ENCODE assay signal across 1 cellular context in the genomic region with DNA sequence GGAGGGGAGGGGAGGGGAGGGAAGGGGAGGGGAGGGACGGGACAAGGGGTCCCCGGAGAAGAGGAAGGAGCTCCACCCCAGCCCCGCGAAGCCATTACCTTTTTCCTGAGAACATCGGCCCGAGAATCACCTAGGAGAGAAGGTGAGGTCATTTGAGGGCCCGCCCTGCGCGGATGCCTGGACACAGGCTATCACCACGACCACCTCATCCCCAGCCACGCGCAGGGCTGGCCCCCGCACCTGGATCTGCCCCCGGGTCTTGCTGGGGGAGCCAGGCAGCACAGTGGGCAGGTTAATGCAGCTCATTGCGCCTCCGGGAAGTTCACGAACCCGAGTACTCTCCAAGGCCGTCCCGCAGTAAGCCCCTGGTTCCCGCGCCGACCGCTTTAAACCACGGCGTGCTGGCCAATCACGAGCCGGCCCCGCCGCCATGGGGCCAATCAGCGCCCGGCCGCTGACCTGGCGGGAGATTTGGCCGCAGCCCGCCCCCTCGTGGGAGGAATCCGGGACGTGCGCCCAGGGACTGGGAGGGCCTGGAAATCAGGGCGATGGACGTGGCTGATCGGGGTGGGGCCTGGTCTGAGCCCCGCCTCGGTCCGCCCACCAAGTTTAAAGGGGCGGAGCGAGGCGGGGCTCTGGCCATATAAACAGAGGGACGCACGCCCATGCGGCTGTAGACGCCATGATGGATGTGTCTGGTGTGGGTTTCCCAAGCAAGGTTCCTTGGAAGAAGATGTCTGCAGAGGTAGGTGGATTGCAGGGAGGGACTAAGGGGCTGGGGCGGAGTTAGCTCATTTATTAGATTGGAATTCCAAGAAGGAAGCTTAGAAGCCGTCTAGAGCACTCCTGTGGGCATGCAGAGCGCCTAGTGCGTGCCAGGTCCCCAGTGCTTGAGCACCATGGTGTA.
TF ChIP-seq lines count a peak whose summit lies in the region.

A gene with protein sequence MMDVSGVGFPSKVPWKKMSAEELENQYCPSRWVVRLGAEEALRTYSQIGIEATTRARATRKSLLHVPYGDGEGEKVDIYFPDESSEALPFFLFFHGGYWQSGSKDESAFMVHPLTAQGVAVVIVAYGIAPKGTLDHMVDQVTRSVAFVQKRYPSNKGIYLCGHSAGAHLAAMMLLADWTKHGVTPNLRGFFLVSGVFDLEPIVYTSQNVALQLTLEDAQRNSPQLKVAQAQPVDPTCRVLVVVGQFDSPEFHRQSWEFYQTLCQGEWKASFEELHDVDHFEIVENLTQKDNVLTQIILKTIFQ (plus strand): TSS at position 674 of the 907 bp plus-strand sequence. CDS start 9 bp downstream, at position 683.
A gene with protein sequence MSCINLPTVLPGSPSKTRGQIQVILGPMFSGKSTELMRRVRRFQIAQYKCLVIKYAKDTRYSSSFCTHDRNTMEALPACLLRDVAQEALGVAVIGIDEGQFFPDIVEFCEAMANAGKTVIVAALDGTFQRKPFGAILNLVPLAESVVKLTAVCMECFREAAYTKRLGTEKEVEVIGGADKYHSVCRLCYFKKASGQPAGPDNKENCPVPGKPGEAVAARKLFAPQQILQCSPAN (minus strand): TSS at position 364 of the 907 bp plus-strand sequence. CDS start 58 bp downstream, at position 306.

TF ChIP-seq in HepG2, 621 proteins besides CTCF, POLR2A, EP300 and RAD21 (continued from another document):
- TF ChIP-seq, protein P1, sequence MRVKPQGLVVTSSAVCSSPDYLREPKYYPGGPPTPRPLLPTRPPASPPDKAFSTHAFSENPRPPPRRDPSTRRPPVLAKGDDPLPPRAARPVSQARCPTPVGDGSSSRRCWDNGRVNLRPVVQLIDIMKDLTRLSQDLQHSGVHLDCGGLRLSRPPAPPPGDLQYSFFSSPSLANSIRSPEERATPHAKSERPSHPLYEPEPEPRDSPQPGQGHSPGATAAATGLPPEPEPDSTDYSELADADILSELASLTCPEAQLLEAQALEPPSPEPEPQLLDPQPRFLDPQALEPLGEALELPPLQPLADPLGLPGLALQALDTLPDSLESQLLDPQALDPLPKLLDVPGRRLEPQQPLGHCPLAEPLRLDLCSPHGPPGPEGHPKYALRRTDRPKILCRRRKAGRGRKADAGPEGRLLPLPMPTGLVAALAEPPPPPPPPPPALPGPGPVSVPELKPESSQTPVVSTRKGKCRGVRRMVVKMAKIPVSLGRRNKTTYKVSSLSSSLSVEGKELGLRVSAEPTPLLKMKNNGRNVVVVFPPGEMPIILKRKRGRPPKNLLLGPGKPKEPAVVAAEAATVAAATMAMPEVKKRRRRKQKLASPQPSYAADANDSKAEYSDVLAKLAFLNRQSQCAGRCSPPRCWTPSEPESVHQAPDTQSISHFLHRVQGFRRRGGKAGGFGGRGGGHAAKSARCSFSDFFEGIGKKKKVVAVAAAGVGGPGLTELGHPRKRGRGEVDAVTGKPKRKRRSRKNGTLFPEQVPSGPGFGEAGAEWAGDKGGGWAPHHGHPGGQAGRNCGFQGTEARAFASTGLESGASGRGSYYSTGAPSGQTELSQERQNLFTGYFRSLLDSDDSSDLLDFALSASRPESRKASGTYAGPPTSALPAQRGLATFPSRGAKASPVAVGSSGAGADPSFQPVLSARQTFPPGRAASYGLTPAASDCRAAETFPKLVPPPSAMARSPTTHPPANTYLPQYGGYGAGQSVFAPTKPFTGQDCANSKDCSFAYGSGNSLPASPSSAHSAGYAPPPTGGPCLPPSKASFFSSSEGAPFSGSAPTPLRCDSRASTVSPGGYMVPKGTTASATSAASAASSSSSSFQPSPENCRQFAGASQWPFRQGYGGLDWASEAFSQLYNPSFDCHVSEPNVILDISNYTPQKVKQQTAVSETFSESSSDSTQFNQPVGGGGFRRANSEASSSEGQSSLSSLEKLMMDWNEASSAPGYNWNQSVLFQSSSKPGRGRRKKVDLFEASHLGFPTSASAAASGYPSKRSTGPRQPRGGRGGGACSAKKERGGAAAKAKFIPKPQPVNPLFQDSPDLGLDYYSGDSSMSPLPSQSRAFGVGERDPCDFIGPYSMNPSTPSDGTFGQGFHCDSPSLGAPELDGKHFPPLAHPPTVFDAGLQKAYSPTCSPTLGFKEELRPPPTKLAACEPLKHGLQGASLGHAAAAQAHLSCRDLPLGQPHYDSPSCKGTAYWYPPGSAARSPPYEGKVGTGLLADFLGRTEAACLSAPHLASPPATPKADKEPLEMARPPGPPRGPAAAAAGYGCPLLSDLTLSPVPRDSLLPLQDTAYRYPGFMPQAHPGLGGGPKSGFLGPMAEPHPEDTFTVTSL (CRISPR knock-in tag; IDR thresholded peaks at IDR 0.05; ENCODE audit: borderline replicate concordance) = no peak
